27 cellular contexts compared by ENCODE assay signal in the genomic region with DNA sequence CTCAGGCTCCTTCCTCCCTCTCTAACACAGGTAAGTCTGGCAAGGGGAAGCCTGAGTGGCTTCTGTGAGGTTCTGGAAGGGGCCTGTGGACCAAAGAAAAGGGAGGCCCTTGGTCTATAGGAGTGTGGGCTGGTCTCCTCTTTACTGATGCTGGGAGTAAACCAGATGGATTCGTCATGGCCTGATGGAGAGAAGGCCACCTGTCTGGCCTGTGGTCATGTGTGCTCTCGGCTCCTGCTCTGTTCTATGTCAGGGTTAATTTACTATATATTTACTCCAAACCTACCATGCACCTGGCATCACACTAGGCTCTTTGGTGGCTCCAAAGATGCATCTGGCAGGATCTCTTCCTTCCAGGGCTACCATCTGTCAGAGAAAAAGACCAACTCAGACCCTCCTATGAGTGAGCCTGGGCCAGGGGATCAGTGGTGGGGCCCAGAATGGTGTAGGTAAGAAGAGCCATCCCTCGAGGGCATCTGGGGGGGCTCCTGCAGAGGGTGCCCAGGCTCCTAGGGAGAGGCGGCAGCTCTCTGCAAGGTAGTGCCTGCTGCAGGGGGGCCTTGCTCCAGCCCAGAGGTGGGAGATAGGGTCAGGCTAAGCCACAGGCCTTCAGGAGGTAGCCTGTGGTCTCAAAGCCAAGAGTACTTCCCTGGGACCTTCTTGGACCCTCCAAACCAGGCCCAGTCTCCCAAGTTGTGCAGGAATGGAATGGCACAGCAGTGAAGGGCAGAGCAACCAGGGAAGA.
DNase-seq lines count a peak whose midpoint lies in the region; ATAC-seq and TF ChIP-seq lines count a peak whose summit lies in the region.
"Had no signal": no experiment of that assay in that cellular context is flagged by ENCODE, and none has a peak within 500 bp of the region (broad histone marks: within the 10 kb centered on the region; RNA-seq: fewer than 3 reads in every experiment).

No MANE protein-coding gene starts in this region.

- DNase-seq in CD4-positive, alpha-beta T cell = no peak
- DNase-seq in DMS 273 treated with DMSO at 0.1 percent for 48 hours (lab: John Stamatoyannopoulos, UW) (peak; percentile 31), RPMI8226 (peak; percentile 23), posterior vena cava (ENCODE audit: low spot score) (peak; percentile 38), lower lobe of right lung (no peak), C1 segment of cervical spinal cord (lab: John Stamatoyannopoulos, UW) (no peak)
- DNase-seq: activated CD4-positive, alpha-beta T cell treated with anti-CD3 and anti-CD28 coated beads, Interleukin-2, amount 50 U/mL, for 4 hours; activated CD4-positive, CD25-positive, alpha-beta regulatory T cell; activated CD8-positive, alpha-beta memory T cell treated with anti-CD3 and anti-CD28 coated beads, Interleukin-2, amount 50 U/mL, for 4 hours; activated naive CD8-positive, alpha-beta T cell treated with anti-CD3 and anti-CD28 coated beads for 36 hours; CD4-positive, alpha-beta memory T cell; cortex of kidney; effector memory CD8-positive, alpha-beta T cell; kidney; naive B cell; NCI-H1105; NCI-H2081; small intestine; substantia nigra; T-helper 1 cell; upper lobe of left lung had no signal

- POLR2A ChIA-PET in CD4-positive, alpha-beta T cell (lab: Charles Lee) = interaction anchor here (1.2 to 1.5 kb wide), 2 partner anchors 10 to 27 kb away, joined by 4 read pairs; no protein-coding TSS in a partner anchor

- no peaks in the 10 kb centered on the region for H3K9me3 ChIP-seq in CD4-positive, alpha-beta T cell (ENCODE audit: control insufficient read depth, low read length)
- H3K9me3 ChIP-seq in lower lobe of right lung = no peaks in the 10 kb centered on the region
- H3K9me3 ChIP-seq: SJSA1, upper lobe of left lung had no signal

- H3K27ac ChIP-seq in CD4-positive, alpha-beta T cell (ENCODE audit: low read depth, low read length) = no peak overlapping the region
- H3K27ac ChIP-seq in lower lobe of right lung = no peak overlapping the region
- H3K27ac ChIP-seq: cardiac muscle cell, SJSA1, upper lobe of left lung had no signal

- H3K27me3 Mint-ChIP-seq in CD4-positive, alpha-beta T cell = no peaks in the 10 kb centered on the region
- H3K27me3 Mint-ChIP-seq: CD4-positive, alpha-beta memory T cell had no signal

- intact Hi-C loops in CD4-positive, alpha-beta T cell (cut with DNase I, micrococcal nuclease) = no loop called here
- intact Hi-C loops in posterior vena cava (cut with DNase I) = no loop called here
- intact Hi-C loops in lower lobe of right lung (cut with DNase I) = no loop called here

- CTCF ChIA-PET in CD4-positive, alpha-beta T cell (lab: Charles Lee) = no interaction called here

- ATAC-seq in CD4-positive, alpha-beta T cell (ENCODE audit: poor library complexity) = no peak
- ATAC-seq in lower lobe of right lung (no peak), HG03571 (IDR thresholded peaks at IDR 0.05; ENCODE audit: unreplicated experiment) (no peak)
- ATAC-seq: Panc1 had no signal

- H3K4me1 ChIP-seq in lower lobe of right lung = peaks cover 30% of the 10 kb centered on the region
- H3K4me1 ChIP-seq: SJSA1 had no signal

- no peak overlapping the region for H3K4me3 Mint-ChIP-seq in CD4-positive, alpha-beta T cell
- H3K4me3 Mint-ChIP-seq: activated naive CD8-positive, alpha-beta T cell treated with anti-CD3 and anti-CD28 coated beads for 36 hours; activated T-helper 1 cell treated with anti-CD3 and anti-CD28 coated beads, Interleukin-12 subunit alpha, Interleukin-12 subunit beta, Interleukin-2, Interleukin-4 antibody, amounts not matched to agents 30 ng/mL and 10 ng/mL and 1 ng/mL, durations not matched to agents 14 hours and 24 hours and 36 hours; CD4-positive, alpha-beta memory T cell; mesothelial cell of epicardium; naive B cell had no signal

- H3K36me3 ChIP-seq in lower lobe of right lung = no peaks in the 10 kb centered on the region
- H3K36me3 ChIP-seq: cardiac muscle cell, SJSA1, upper lobe of left lung had no signal

- H3K27ac Mint-ChIP-seq in CD4-positive, alpha-beta T cell = peak overlapping the region; percentile 78
- H3K27ac Mint-ChIP-seq: activated T-helper 1 cell treated with anti-CD3 and anti-CD28 coated beads, Interleukin-12 subunit alpha, Interleukin-12 subunit beta, Interleukin-2, Interleukin-4 antibody, amounts not matched to agents 30 ng/mL and 10 ng/mL and 1 ng/mL, durations not matched to agents 14 hours and 24 hours and 36 hours; effector memory CD8-positive, alpha-beta T cell; mesothelial cell of epicardium; naive B cell had no signal

- peaks cover 22% of the 10 kb centered on the region for H3K36me3 Mint-ChIP-seq in CD4-positive, alpha-beta T cell (ENCODE audit: low read depth)
- H3K36me3 Mint-ChIP-seq: activated naive CD8-positive, alpha-beta T cell treated with anti-CD3 and anti-CD28 coated beads for 36 hours; mesothelial cell of epicardium; naive B cell had no signal

- no peak overlapping the region for H3K4me3 ChIP-seq in lower lobe of right lung
- H3K4me3 ChIP-seq: cardiac muscle cell, SJSA1, upper lobe of left lung had no signal

- no peak for TF ChIP-seq CTCF in CD4-positive, alpha-beta T cell (IDR thresholded peaks at IDR 0.05)
- no peak for TF ChIP-seq CTCF in lower lobe of right lung (IDR thresholded peaks at IDR 0.05)

- no peaks in the 10 kb centered on the region for H3K27me3 ChIP-seq in CD4-positive, alpha-beta T cell (ENCODE audit: control insufficient read depth, insufficient read depth, low read length)
- no peaks in the 10 kb centered on the region for H3K27me3 ChIP-seq in lower lobe of right lung (ENCODE audit: low read depth)
- H3K27me3 ChIP-seq: cardiac muscle cell, SJSA1, upper lobe of left lung had no signal

- H3K9me3 Mint-ChIP-seq in CD4-positive, alpha-beta T cell = no peaks in the 10 kb centered on the region
- H3K9me3 Mint-ChIP-seq: activated naive CD8-positive, alpha-beta T cell treated with anti-CD3 and anti-CD28 coated beads for 36 hours; activated T-helper 1 cell treated with anti-CD3 and anti-CD28 coated beads, Interleukin-12 subunit alpha, Interleukin-12 subunit beta, Interleukin-2, Interleukin-4 antibody, amounts not matched to agents 30 ng/mL and 10 ng/mL and 1 ng/mL, durations not matched to agents 14 hours and 24 hours and 36 hours; CD4-positive, alpha-beta memory T cell; effector memory CD8-positive, alpha-beta T cell; mesothelial cell of epicardium had no signal

- peaks cover 77% of the 10 kb centered on the region for H3K4me1 Mint-ChIP-seq in CD4-positive, alpha-beta T cell (ENCODE audit: low read depth)
- H3K4me1 Mint-ChIP-seq: naive B cell had no signal

Comparison
In these comparisons a context has a peak if more than half of its experiments do, and no peak if none do; other contexts are left out.
1. DNase-seq: peak in DMS 273 treated with DMSO at 0.1 percent for 48 hours (single experiment), RPMI8226 (single experiment) and posterior vena cava (single experiment); none in CD4-positive, alpha-beta T cell (0 of 10), lower lobe of right lung (single experiment) and C1 segment of cervical spinal cord (0 of 14).